In genomic region chr2:128646091-128646490, GRCh38 we compare ENCODE assay signal across 31 cellular contexts.
A peak's percentile ranks its signal among the peaks of the same experiment; 100 is the strongest.
DNase-seq lines count a peak whose midpoint lies in the region; ATAC-seq and TF ChIP-seq lines count a peak whose summit lies in the region.
"Had no signal": no experiment of that assay in that cellular context is flagged by ENCODE, and none has a peak within 500 bp of the region (broad histone marks: within the 10 kb centered on the region; RNA-seq: fewer than 3 reads in every experiment).

No MANE protein-coding gene starts in this region.

- 96% methylated on average over 9 to 11 of the region's 11 CpGs for WGBS in endodermal cell (ENCODE audit: insufficient coverage in 1 of 2, insufficient read length in 1 of 2), 2 experiments
- WGBS in stomach, 5 donors = 90 to 95% (median 92%) methylated on average over 6 to 11 of the region's 11 CpGs

- H3K27me3 ChIP-seq in endodermal cell (ENCODE audit: control insufficient read depth, insufficient read depth, low read length, poor library complexity, severe bottlenecking) = no peaks in the 10 kb centered on the region
- H3K27me3 ChIP-seq in stomach = no peaks in the 10 kb centered on the region
- H3K27me3 ChIP-seq: gastrocnemius medialis, MG63 had no signal

- H3K4me3 ChIP-seq in endodermal cell (ENCODE audit: low read length) (no peak overlapping the region), stomach (no peak overlapping the region)
- H3K4me3 ChIP-seq: gastrocnemius medialis, GM23248, MG63 had no signal

- no peaks in the 10 kb centered on the region for H3K4me1 Mint-ChIP-seq in activated CD8-positive, alpha-beta memory T cell treated with anti-CD3 and anti-CD28 coated beads, Interleukin-2, amount 10 ng/mL, durations not matched to agents 7 days and 5 days
- peaks cover 45% of the 10 kb centered on the region for H3K4me1 Mint-ChIP-seq in endodermal cell

- CTCF ChIA-PET in activated CD8-positive, alpha-beta memory T cell treated with anti-CD3 and anti-CD28 coated beads, Interleukin-2, amount 10 ng/mL, durations not matched to agents 7 days and 5 days (lab: Charles Lee) = no interaction called here

- ATAC-seq in activated CD8-positive, alpha-beta memory T cell treated with anti-CD3 and anti-CD28 coated beads, Interleukin-2, amount 10 ng/mL, durations not matched to agents 7 days and 5 days = no peak
- no peak for ATAC-seq in GM21529 (IDR thresholded peaks at IDR 0.05; ENCODE audit: unreplicated experiment)
- ATAC-seq: gastrocnemius medialis; left cardiac atrium; stimulated activated naive B cell treated with anti-CD40 and anti-IgM and Interleukin-4, amounts not matched to agents 10 μg/mL and 1 μg/mL and 100 μg/mL, for 72 hours had no signal

- H3K9me3 ChIP-seq in endodermal cell (ENCODE audit: control insufficient read depth, low read length) (no peaks in the 10 kb centered on the region), stomach (no peaks in the 10 kb centered on the region)
- H3K9me3 ChIP-seq: gastrocnemius medialis, MG63, SK-N-SH had no signal

- peak; percentile 31 for DNase-seq in activated CD8-positive, alpha-beta memory T cell treated with anti-CD3 and anti-CD28 coated beads, Interleukin-2, amount 10 ng/mL, durations not matched to agents 7 days and 5 days
- no peak for DNase-seq in activated CD8-positive, alpha-beta memory T cell treated with anti-CD3 and anti-CD28 coated beads, Interleukin-2, amount 50 U/mL, for 4 hours
- DNase-seq in endodermal cell = no peak
- DNase-seq in mesenteric fat pad (ENCODE audit: low spot score) = peak; percentile 81
- peak; percentile 15 for DNase-seq in stomach
- DNase-seq in NCI-H345 (lab: John Stamatoyannopoulos, UW) = no peak
- DNase-seq in NCI-H524 treated with DMSO at 0.1 percent for 48 hours (lab: John Stamatoyannopoulos, UW) = no peak
- DNase-seq: 8988T; activated CD4-positive, alpha-beta T cell treated with anti-CD3 and anti-CD28 coated beads, Interleukin-2, amount 50 U/mL, for 1 hour; activated CD4-positive, CD25-positive, alpha-beta regulatory T cell; activated naive CD4-positive, alpha-beta T cell treated with Interleukin-2 at 50 U/mL for 16 hours; Calu3; cerebellar nuclear complex; DMS79 treated with DMSO at 0.1 percent for 48 hours; gastrocnemius medialis; GDM1; GM23248; HFFc6; left cardiac atrium; mesenchymal stem cell; MG63; NCI-H1105 treated with DMSO at 0.1 percent for 48 hours; NCI-H187 treated with DMSO at 0.1 percent for 48 hours; NCI-H526 treated with DMSO at 0.1 percent for 48 hours; NK-92 treated with Interleukin-12 subunit alpha and Interleukin-12 subunit beta, amount 100 ng/mL, for 24 hours; occipital lobe; SK-N-SH; stimulated activated naive B cell treated with anti-CD40 and anti-IgM and Interleukin-4, amounts not matched to agents 10 μg/mL and 1 μg/mL and 100 μg/mL, for 72 hours had no signal

- intact Hi-C loops in stomach (cut with DNase I; ENCODE audit: low total_unique reads) = no loop called here

- no peak overlapping the region for H3K27ac ChIP-seq in endodermal cell (ENCODE audit: low read depth, low read length)
- no peak overlapping the region for H3K27ac ChIP-seq in stomach
- H3K27ac ChIP-seq: gastrocnemius medialis, GM23248, KMS-11 had no signal

- H3K36me3 Mint-ChIP-seq in activated CD8-positive, alpha-beta memory T cell treated with anti-CD3 and anti-CD28 coated beads, Interleukin-2, amount 10 ng/mL, durations not matched to agents 7 days and 5 days = no peaks in the 10 kb centered on the region
- H3K36me3 Mint-ChIP-seq in endodermal cell (ENCODE audit: low read depth) = no peaks in the 10 kb centered on the region
- H3K36me3 Mint-ChIP-seq: stimulated activated naive B cell treated with anti-CD40 and anti-IgM and Interleukin-4, amounts not matched to agents 10 μg/mL and 1 μg/mL and 100 μg/mL, for 72 hours had no signal

- H3K4me1 ChIP-seq in endodermal cell (ENCODE audit: control insufficient read depth, insufficient read depth, low read length) = peaks cover 12% of the 10 kb centered on the region
- no peaks in the 10 kb centered on the region for H3K4me1 ChIP-seq in stomach
- H3K4me1 ChIP-seq: gastrocnemius medialis had no signal

- no peak overlapping the region for H3K9ac ChIP-seq in endodermal cell (ENCODE audit: extremely low read depth, low read length, poor library complexity, severe bottlenecking)
- H3K9ac ChIP-seq: GM23248, KMS-11, SK-N-SH had no signal

- no peak for TF ChIP-seq EP300 in stomach (IDR thresholded peaks at IDR 0.05)

- H3K27me3 Mint-ChIP-seq in activated CD8-positive, alpha-beta memory T cell treated with anti-CD3 and anti-CD28 coated beads, Interleukin-2, amount 10 ng/mL, durations not matched to agents 7 days and 5 days = peaks cover 17% of the 10 kb centered on the region
- peaks cover 12% of the 10 kb centered on the region for H3K27me3 Mint-ChIP-seq in endodermal cell (ENCODE audit: insufficient read depth)
- H3K27me3 Mint-ChIP-seq: stimulated activated naive B cell treated with anti-CD40 and anti-IgM and Interleukin-4, amounts not matched to agents 10 μg/mL and 1 μg/mL and 100 μg/mL, for 72 hours had no signal

- H3K36me3 ChIP-seq in endodermal cell (ENCODE audit: control insufficient read depth, insufficient read depth, low read length) (no peaks in the 10 kb centered on the region), stomach (no peaks in the 10 kb centered on the region)
- H3K36me3 ChIP-seq: gastrocnemius medialis, MG63 had no signal

- H3K27ac Mint-ChIP-seq in activated CD8-positive, alpha-beta memory T cell treated with anti-CD3 and anti-CD28 coated beads, Interleukin-2, amount 10 ng/mL, durations not matched to agents 7 days and 5 days = no peak overlapping the region
- peak overlapping the region; percentile 52 for H3K27ac Mint-ChIP-seq in endodermal cell
- H3K27ac Mint-ChIP-seq: activated T-helper 1 cell treated with anti-CD3 and anti-CD28 coated beads, Interleukin-12 subunit alpha, Interleukin-12 subunit beta, Interleukin-2, Interleukin-4 antibody, amounts not matched to agents 30 ng/mL and 10 ng/mL and 1 ng/mL, durations not matched to agents 14 hours and 24 hours and 36 hours; HFFc6; stimulated activated naive B cell treated with anti-CD40 and anti-IgM and Interleukin-4, amounts not matched to agents 10 μg/mL and 1 μg/mL and 100 μg/mL, for 72 hours had no signal

- no peak for TF ChIP-seq POLR2A in stomach (IDR thresholded peaks at IDR 0.05)

- no peak overlapping the region for H3K4me3 Mint-ChIP-seq in activated CD8-positive, alpha-beta memory T cell treated with anti-CD3 and anti-CD28 coated beads, Interleukin-2, amount 10 ng/mL, durations not matched to agents 7 days and 5 days
- H3K4me3 Mint-ChIP-seq in endodermal cell = no peak overlapping the region
- H3K4me3 Mint-ChIP-seq: activated T-helper 1 cell treated with anti-CD3 and anti-CD28 coated beads, Interleukin-12 subunit alpha, Interleukin-12 subunit beta, Interleukin-2, Interleukin-4 antibody, amounts not matched to agents 30 ng/mL and 10 ng/mL and 1 ng/mL, durations not matched to agents 14 hours and 24 hours and 36 hours; HFFc6; stimulated activated naive B cell treated with anti-CD40 and anti-IgM and Interleukin-4, amounts not matched to agents 10 μg/mL and 1 μg/mL and 100 μg/mL, for 72 hours had no signal

- no peaks in the 10 kb centered on the region for H3K9me3 Mint-ChIP-seq in activated CD8-positive, alpha-beta memory T cell treated with anti-CD3 and anti-CD28 coated beads, Interleukin-2, amount 10 ng/mL, durations not matched to agents 7 days and 5 days (ENCODE audit: low read depth)
- H3K9me3 Mint-ChIP-seq in endodermal cell = no peaks in the 10 kb centered on the region
- H3K9me3 Mint-ChIP-seq: activated T-helper 1 cell treated with anti-CD3 and anti-CD28 coated beads, Interleukin-12 subunit alpha, Interleukin-12 subunit beta, Interleukin-2, Interleukin-4 antibody, amounts not matched to agents 30 ng/mL and 10 ng/mL and 1 ng/mL, durations not matched to agents 14 hours and 24 hours and 36 hours; HFFc6; stimulated activated naive B cell treated with anti-CD40 and anti-IgM and Interleukin-4, amounts not matched to agents 10 μg/mL and 1 μg/mL and 100 μg/mL, for 72 hours had no signal

- no peak for TF ChIP-seq CTCF in endodermal cell (conservative IDR thresholded peaks at IDR 0.05)
- TF ChIP-seq CTCF in stomach (IDR thresholded peaks at IDR 0.05) = no peak

Comparison
In these comparisons a context has a peak if more than half of its experiments do, and no peak if none do; other contexts are left out.
1. DNase-seq: peak in activated CD8-positive, alpha-beta memory T cell treated with anti-CD3 and anti-CD28 coated beads, Interleukin-2, amount 10 ng/mL, durations not matched to agents 7 days and 5 days (single experiment), mesenteric fat pad (single experiment) and stomach (single experiment); none in activated CD8-positive, alpha-beta memory T cell treated with anti-CD3 and anti-CD28 coated beads, Interleukin-2, amount 50 U/mL, for 4 hours (single experiment), endodermal cell (single experiment), NCI-H345 (single experiment) and NCI-H524 treated with DMSO at 0.1 percent for 48 hours (single experiment).